7 cellular contexts compared by ENCODE assay signal in genomic region chr10:61942997-61943457, GRCh38. TPM values are rescaled to one million over a fixed set of nuclear protein-coding genes. Genes with fewer than 3 reads are reported as not detected.
DNase-seq lines count a peak whose midpoint lies in the region; FAIRE-seq and TF ChIP-seq lines count a peak whose summit lies in the region.

No MANE protein-coding gene starts in this region.

- H3K4me1 Mint-ChIP-seq in IgD-negative memory B cell, result peaks cover 41 to 58% (median 42%) of the 10 kb centered on the region in 3 donors

- DNase-seq in ascending aorta (ENCODE audit: low spot score in 2 of 2) (no peak), thyroid gland (no peak), NCI-H524 treated with DMSO at 0.1 percent for 48 hours (lab: John Stamatoyannopoulos, UW) (no peak), HuH-7 (ENCODE audit: low spot score) (no peak), frontal cortex (ENCODE audit: low spot score in 2 of 2) (no peak)

- TF ChIP-seq CTCF in ascending aorta (IDR thresholded peaks at IDR 0.05) (no peak), thyroid gland (IDR thresholded peaks at IDR 0.05) (no peak)

- H3K4me3 ChIP-seq in ascending aorta, result peak overlapping the region; percentile 14 to 32
- H3K4me3 ChIP-seq in thyroid gland (replicated peaks in 1 of 3), result no peak overlapping the region

- peaks cover 8% of the 10 kb centered on the region for H3K36me3 Mint-ChIP-seq in IgD-negative memory B cell

- H3K27ac Mint-ChIP-seq in IgD-negative memory B cell, result peak overlapping the region; percentile 76 to 97 (median 95)

- FAIRE-seq in frontal cortex (lab: Jason Lieb, UNC), result no peak

- intact Hi-C loops in ascending aorta (cut with DNase I), result loop anchor here (5.0 kb wide), 1 partner anchor 94 kb away; no protein-coding TSS in a partner anchor
- intact Hi-C loops in thyroid gland (cut with DNase I), result no loop called here

- H3K4me1 ChIP-seq in ascending aorta (peaks cover 6 to 52% of the 10 kb centered on the region in 2 donors), thyroid gland (peaks cover 0 to 26% of the 10 kb centered on the region in 2 donors)

- WGBS in thyroid gland, 2 donors, result 71 to 81% methylated on average over 1 of the region's 1 CpG

- no peaks in the 10 kb centered on the region for H3K9me3 ChIP-seq in ascending aorta
- no peaks in the 10 kb centered on the region for H3K9me3 ChIP-seq in thyroid gland

- H3K27me3 ChIP-seq in ascending aorta (no peaks in the 10 kb centered on the region), layer of hippocampus (ENCODE audit: control insufficient read depth, insufficient read depth, low read length) (no peaks in the 10 kb centered on the region), thyroid gland (no peaks in the 10 kb centered on the region)

- H3K36me3 ChIP-seq in ascending aorta, result no peaks in the 10 kb centered on the region
- H3K36me3 ChIP-seq in thyroid gland, result no peaks in the 10 kb centered on the region

- TF ChIP-seq POLR2A in thyroid gland (IDR thresholded peaks at IDR 0.05), result no peak

- no peaks in the 10 kb centered on the region for H3K9me3 Mint-ChIP-seq in IgD-negative memory B cell

- no peaks in the 10 kb centered on the region for H3K27me3 Mint-ChIP-seq in IgD-negative memory B cell

- H3K4me3 Mint-ChIP-seq in IgD-negative memory B cell, result peak overlapping the region; percentile 60 to 91 (median 74)

- H3K27ac ChIP-seq in ascending aorta (peak overlapping the region; percentile 79), layer of hippocampus (ENCODE audit: low read depth, low read length) (peak overlapping the region; percentile 33), thyroid gland (peak overlapping the region; percentile 32 to 47 (median 43))

RNA-seq across cellular contexts. Expression of gene ARID5B, which starts 41.5 kb away (rescaled TPM):
- 154 TPM for polyA plus RNA-seq in IgD-negative memory B cell
- total RNA-seq in ascending aorta (92.5 TPM), thyroid gland (10 to 100 TPM in 3 of 4 donors, 1 to 10 TPM in 1; 7.6 to 36.3 (median 21.2) TPM), frontal cortex (19.6 TPM)

Comparison
In these comparisons a context has a peak if more than half of its experiments do, and no peak if none do; other contexts are left out.
1. H3K4me3 ChIP-seq: peak in ascending aorta (2 of 2); none in thyroid gland (0 of 3).
2. Peak in every context shown above with its lines, with median percentiles within 50 percentile points of each other: H3K27ac ChIP-seq.